25 cellular contexts compared by ENCODE assay signal in the genomic region with DNA sequence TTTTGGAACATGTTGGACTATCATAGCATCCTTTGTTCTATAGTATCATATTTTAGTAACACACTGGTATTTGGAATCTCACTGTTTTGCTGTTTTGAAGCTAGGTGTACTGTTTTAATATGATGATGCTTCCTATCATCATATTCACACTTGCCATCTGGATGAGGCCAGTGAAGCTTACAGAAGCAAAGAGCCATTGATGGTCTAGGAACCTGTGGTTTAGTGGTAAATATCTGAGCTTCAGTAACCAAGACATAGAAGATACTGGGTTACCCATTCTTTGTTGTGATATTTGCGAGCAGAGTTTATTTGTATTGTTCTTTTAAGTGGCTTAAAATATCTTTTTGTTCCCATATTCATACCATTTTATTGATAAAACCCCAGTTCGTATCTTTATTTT.
"Had no signal": no experiment of that assay in that cellular context is flagged by ENCODE, and none has a peak within 500 bp of the region (broad histone marks: within the 10 kb centered on the region; RNA-seq: fewer than 3 reads in every experiment).

No MANE protein-coding gene starts in this region.

- H3K4me1 ChIP-seq: colonic mucosa, esophagus muscularis mucosa, esophagus squamous epithelium, gastrocnemius medialis, gastroesophageal sphincter, heart left ventricle, heart right ventricle had no signal

- ATAC-seq: effector memory CD8-positive, alpha-beta T cell; esophagus mucosa; foreskin keratinocyte; gastrocnemius medialis; gastroesophageal sphincter; heart left ventricle; heart right ventricle had no signal

- H3K79me2 ChIP-seq: hepatocyte had no signal

- H3K36me3 ChIP-seq: colonic mucosa, esophagus muscularis mucosa, esophagus squamous epithelium, gastrocnemius medialis, gastroesophageal sphincter, heart left ventricle, heart right ventricle had no signal

- H3K27ac ChIP-seq: colonic mucosa, coronary artery, dorsolateral prefrontal cortex, epithelial cell of prostate, esophagus muscularis mucosa, esophagus squamous epithelium, foreskin keratinocyte, gastrocnemius medialis, gastroesophageal sphincter, heart left ventricle, heart right ventricle, hepatocyte had no signal

- H3K9me3 ChIP-seq: colonic mucosa, esophagus muscularis mucosa, esophagus squamous epithelium, gastrocnemius medialis, gastroesophageal sphincter, heart left ventricle, heart right ventricle had no signal

- DNase-seq: colonic mucosa; cortex of kidney; dermis blood vessel endothelial cell; dorsolateral prefrontal cortex; effector CD4-positive, alpha-beta T cell; effector CD8-positive, alpha-beta T cell; effector memory CD4-positive, alpha-beta T cell; effector memory CD8-positive, alpha-beta T cell; endodermal cell; erythroblast; esophagus squamous epithelium; foreskin fibroblast; foreskin keratinocyte; foreskin melanocyte; gastrocnemius medialis; glutamatergic neuron; head of caudate nucleus; heart left ventricle; heart right ventricle had no signal

- H2AFZ ChIP-seq: hepatocyte had no signal

- H3K27me3 ChIP-seq: colonic mucosa, dorsolateral prefrontal cortex, esophagus muscularis mucosa, esophagus squamous epithelium, foreskin keratinocyte, gastrocnemius medialis, gastroesophageal sphincter, heart left ventricle, heart right ventricle, hepatocyte had no signal

- H3K4me3 ChIP-seq: colonic mucosa, coronary artery, dorsolateral prefrontal cortex, esophagus muscularis mucosa, esophagus squamous epithelium, gastrocnemius medialis, gastroesophageal sphincter, heart left ventricle, heart right ventricle, hepatocyte had no signal

- H3K4me2 ChIP-seq: hepatocyte had no signal
